16 cellular contexts compared by ENCODE assay signal in the genomic region with DNA sequence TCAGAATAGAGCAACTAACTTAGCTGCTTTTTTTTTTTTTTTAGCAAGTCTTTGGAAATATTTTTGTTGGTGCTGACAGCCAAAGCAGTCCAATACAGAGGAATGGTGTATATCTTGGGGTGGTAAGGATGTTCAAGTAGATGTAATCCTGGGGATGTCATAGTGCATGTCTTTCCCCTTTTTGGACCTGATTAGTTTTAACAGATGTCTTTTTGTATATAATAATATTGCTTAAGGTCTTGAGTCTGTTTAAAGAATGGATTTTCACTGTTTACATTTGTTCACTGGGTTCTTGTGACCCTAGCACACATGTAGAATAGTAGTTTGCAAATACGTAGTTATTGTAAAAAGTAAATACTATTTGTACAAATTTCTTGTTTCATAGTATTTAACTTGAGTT. TPM values are rescaled to one million over a fixed set of nuclear protein-coding genes. Genes with fewer than 3 reads are reported as not detected.
DNase-seq lines count a peak whose midpoint lies in the region; ATAC-seq and TF ChIP-seq lines count a peak whose summit lies in the region.
"Had no signal": no experiment of that assay in that cellular context is flagged by ENCODE, and none has a peak within 500 bp of the region (broad histone marks: within the 10 kb centered on the region; RNA-seq: fewer than 3 reads in every experiment).

No MANE protein-coding gene starts in this region.

- H3K4me1 ChIP-seq in esophagus muscularis mucosa (peaks cover 16 to 96% (median 95%) of the 10 kb centered on the region in 4 donors), thyroid gland (peaks cover under 1 to 10% of the 10 kb centered on the region in 2 donors)

- no peak for TF ChIP-seq POLR2A in esophagus muscularis mucosa (IDR thresholded peaks at IDR 0.05; ENCODE audit: low read depth)
- no peak for TF ChIP-seq POLR2A in thyroid gland (IDR thresholded peaks at IDR 0.05)

- DNase-seq in AG04450 (ENCODE audit: low read depth, low spot score) (peak; percentile 57), HCEC 1CT (peak; percentile 28), esophagus muscularis mucosa (ENCODE audit: extremely low spot score) (no peak), immature natural killer cell (no peak), NCI-H2171 treated with DMSO at 0.1 percent for 48 hours (lab: John Stamatoyannopoulos, UW) (no peak), thyroid gland (no peak)
- DNase-seq: AML-193, GF-D8, KBM-7 had no signal

- WGBS in esophagus muscularis mucosa, result 39% methylated on average over 1 of the region's 1 CpG
- 95 to 96% methylated on average over 1 of the region's 1 CpG for WGBS in thyroid gland, 2 donors

- peaks cover 47 to 81% of the 10 kb centered on the region in 2 donors for H3K4me1 Mint-ChIP-seq in immature natural killer cell

- peaks cover 4 to 20% (median 11%) of the 10 kb centered on the region in 3 donors for H3K36me3 Mint-ChIP-seq in immature natural killer cell

- no peaks in the 10 kb centered on the region for H3K27me3 Mint-ChIP-seq in immature natural killer cell (ENCODE audit: low read depth in 3 of 3)

- no peak overlapping the region for H3K4me3 Mint-ChIP-seq in immature natural killer cell

- H3K9me3 Mint-ChIP-seq in immature natural killer cell, result no peaks in the 10 kb centered on the region

- POLR2A ChIA-PET in AG04450 (lab: Yijun Ruan, JAX), result interaction anchor here (0.6 to 2.0 kb wide), 3 partner anchors 8 to 238 kb away, joined by 3 to 8 read pairs (median 3); a partner anchor contains a TSS

- ATAC-seq in HG03045 (IDR thresholded peaks at IDR 0.05; ENCODE audit: unreplicated experiment) (no peak), HG03432 (IDR thresholded peaks at IDR 0.05; ENCODE audit: unreplicated experiment) (no peak)
- ATAC-seq: HCT116 had no signal

- H3K4me3 ChIP-seq in AG04450 (ENCODE audit: low read depth, low read length), result no peak overlapping the region
- H3K4me3 ChIP-seq in esophagus muscularis mucosa, result no peak overlapping the region
- no peak overlapping the region for H3K4me3 ChIP-seq in thyroid gland (replicated peaks in 1 of 3)
- H3K4me3 ChIP-seq: BLaER1 had no signal

- H3K36me3 ChIP-seq in esophagus muscularis mucosa, result peaks cover 0 to 49% (median 19%) of the 10 kb centered on the region in 4 donors
- H3K36me3 ChIP-seq in thyroid gland, result peaks cover 8 to 18% of the 10 kb centered on the region in 2 donors

- intact Hi-C loops in esophagus muscularis mucosa (cut with DNase I), result loop anchor here (10.0 kb wide), 1 partner anchor 202 kb away; no protein-coding TSS in a partner anchor
- intact Hi-C loops in thyroid gland (cut with DNase I), result no loop called here

- TF ChIP-seq CTCF in AG04450 (IDR thresholded peaks at IDR 0.05; ENCODE audit: low read depth, low read length), result no peak
- no peak for TF ChIP-seq CTCF in esophagus muscularis mucosa (IDR thresholded peaks at IDR 0.05)
- no peak for TF ChIP-seq CTCF in thyroid gland (IDR thresholded peaks at IDR 0.05)

- H3K27ac ChIP-seq in AG04450 (ENCODE audit: low read depth, low read length) (no peak overlapping the region), esophagus muscularis mucosa (replicated peaks in 1 of 4) (peak overlapping the region; percentile 35 to 63 (median 48)), thyroid gland (no peak overlapping the region)
- H3K27ac ChIP-seq: BLaER1, HL-60 had no signal

- TF ChIP-seq EP300 in esophagus muscularis mucosa (IDR thresholded peaks at IDR 0.05), result no peak

- H3K27me3 ChIP-seq in AG04450 (ENCODE audit: control insufficient read depth, insufficient read depth, low read length) (no peaks in the 10 kb centered on the region), esophagus muscularis mucosa (no peaks in the 10 kb centered on the region), thyroid gland (no peaks in the 10 kb centered on the region)
- H3K27me3 ChIP-seq: BLaER1 had no signal

- CTCF ChIA-PET in AG04450 (lab: Charles Lee), result interaction anchor here (0.7 to 3.0 kb wide), 6 partner anchors 9 to 138 kb away, joined by 3 to 27 read pairs (median 14); a partner anchor contains a TSS

- H3K9me3 ChIP-seq in AG04450 (ENCODE audit: control insufficient read depth, insufficient read depth, low read length) (no peaks in the 10 kb centered on the region), esophagus muscularis mucosa (no peaks in the 10 kb centered on the region), thyroid gland (no peaks in the 10 kb centered on the region)
- H3K9me3 ChIP-seq: BLaER1 had no signal

- peak overlapping the region in 5 of 6 donors; percentile 5 to 55 (median 34) for H3K27ac Mint-ChIP-seq in immature natural killer cell

RNA-seq across cellular contexts. Expression of a gene that starts 7.9 kb away (rescaled TPM):
- polyA plus RNA-seq in AG04450 (2011; rRNA removed), result 51.6 and 66.1 TPM in 2 replicates
- polyA minus RNA-seq in AG04450 (2011; rRNA and poly(A)+ RNA removed), result 45.4 and 74.0 TPM in 2 replicates
- total RNA-seq in esophagus muscularis mucosa, result 100 to 1,000 TPM in 3 of 4 donors, 10 to 100 TPM in 1; 93.8 to 140 (median 122) TPM
- 10 to 100 TPM in 2 of 3 donors, 1 to 10 TPM in 1; 9.4 to 35.5 (median 10.3) TPM for polyA plus RNA-seq in immature natural killer cell
- 10 to 100 TPM; 55.9 to 79.8 (median 65.4) TPM for total RNA-seq in thyroid gland

RNA-seq across cellular contexts. Expression of a gene that starts 21.8 kb away (rescaled TPM):
- 0.15 and 0.17 TPM in 2 replicates for polyA plus RNA-seq in AG04450 (2011; rRNA removed)
- 0.70 TPM in 1 of 2 replicates, not detected in the other for polyA minus RNA-seq in AG04450 (2011; rRNA and poly(A)+ RNA removed)
- total RNA-seq in esophagus muscularis mucosa, result 100 to 1,000 TPM in 2 of 4 donors, 10 to 100 TPM in 2; 75.5 to 150 (median 116) TPM
- not detected for polyA plus RNA-seq in immature natural killer cell
- total RNA-seq in thyroid gland, result 10 to 100 TPM; 12.4 to 48.0 (median 28.6) TPM
- total RNA-seq: A673 had no signal

RNA-seq across cellular contexts. Expression of a gene that starts 51.5 kb away (rescaled TPM):
- not detected in 2 replicates for polyA plus RNA-seq in AG04450 (2011; rRNA removed)
- not detected in 2 replicates for polyA minus RNA-seq in AG04450 (2011; rRNA and poly(A)+ RNA removed)
- total RNA-seq in esophagus muscularis mucosa, result under 1 TPM in 1 of 4 donors, not detected in 3; 0.13 TPM
- polyA plus RNA-seq in immature natural killer cell, result under 1 TPM in 2 of 3 donors, not detected in 1; 0.11 to 0.19 TPM
- total RNA-seq in thyroid gland, result under 1 TPM in 1 of 4 donors, not detected in 3; 0.40 TPM
- total RNA-seq: A673, H4 had no signal

RNA-seq across cellular contexts. Expression of a gene that starts 56.5 kb away (rescaled TPM):
- polyA plus RNA-seq in AG04450 (2011; rRNA removed), result not detected in 2 replicates
- not detected in 2 replicates for polyA minus RNA-seq in AG04450 (2011; rRNA and poly(A)+ RNA removed)
- total RNA-seq in esophagus muscularis mucosa, result not detected
- under 1 TPM in 2 of 3 donors, not detected in 1; 0.28 to 0.34 TPM for polyA plus RNA-seq in immature natural killer cell
- under 1 TPM in 1 of 4 donors, not detected in 3; 0.40 TPM for total RNA-seq in thyroid gland
- total RNA-seq: A673, H4 had no signal

Comparison
In these comparisons a context has a peak if more than half of its experiments do, and no peak if none do; other contexts are left out.
1. DNase-seq: peak in AG04450 (single experiment) and HCEC 1CT (single experiment); none in esophagus muscularis mucosa (single experiment), immature natural killer cell (0 of 3), NCI-H2171 treated with DMSO at 0.1 percent for 48 hours (single experiment) and thyroid gland (0 of 2).
2. H3K27ac ChIP-seq: peak in esophagus muscularis mucosa (4 of 4); none in AG04450 (single experiment) and thyroid gland (0 of 3).